10 cellular contexts compared by ENCODE assay signal in the genomic region with DNA sequence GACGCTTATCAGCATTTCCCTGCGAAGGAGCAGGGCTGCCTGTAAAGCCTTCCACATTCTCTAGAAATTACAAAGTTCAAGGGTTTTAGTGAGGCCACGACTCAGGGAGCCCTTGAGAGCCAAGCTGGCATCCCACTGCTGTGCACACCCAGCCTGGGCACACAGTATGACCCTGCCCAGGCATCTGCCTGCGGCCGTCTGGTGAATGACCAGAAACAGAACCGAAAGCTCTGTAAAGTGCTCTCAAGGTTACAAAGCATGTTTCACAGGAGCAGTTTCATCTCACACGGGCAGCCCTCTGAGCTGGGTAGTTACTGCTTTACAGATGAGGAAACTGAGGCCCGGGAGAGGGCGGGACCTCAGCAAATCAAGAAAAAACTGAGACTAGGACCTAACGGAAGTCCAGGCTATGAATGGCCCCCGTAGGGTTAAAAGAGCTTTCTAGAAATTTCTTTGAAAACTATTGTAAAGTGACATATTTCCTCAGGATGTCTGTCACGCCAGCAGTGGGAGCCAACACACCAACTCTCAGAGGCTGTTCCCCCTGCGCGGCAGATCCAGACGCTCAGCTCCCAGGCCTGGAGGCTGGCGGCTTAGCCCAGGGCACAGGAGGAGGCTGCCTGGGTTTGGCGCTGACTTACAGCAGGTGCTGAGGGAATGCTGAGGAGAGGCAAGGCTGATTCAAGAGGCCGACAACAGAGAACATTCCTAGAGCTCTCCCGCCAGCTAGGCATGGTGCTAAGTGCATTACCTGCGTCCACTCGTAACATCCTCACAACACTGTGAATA. TPM values are rescaled to one million over a fixed set of nuclear protein-coding genes. Genes with fewer than 3 reads are reported as not detected.
DNase-seq lines count a peak whose midpoint lies in the region; ATAC-seq and TF ChIP-seq lines count a peak whose summit lies in the region.
"Had no signal": no experiment of that assay in that cellular context is flagged by ENCODE, and none has a peak within 500 bp of the region (broad histone marks: within the 10 kb centered on the region; RNA-seq: fewer than 3 reads in every experiment).

No MANE protein-coding gene starts in this region.

- H3K9me3 Mint-ChIP-seq in activated T-cell treated with anti-CD3 and anti-CD28 coated beads, Interleukin-2, amount 50 U/mL, for 4 hours = no peaks in the 10 kb centered on the region

- H3K4me3 ChIP-seq in BLaER1 (no peak overlapping the region), hepatocyte (no peak overlapping the region)

- H2AFZ ChIP-seq in hepatocyte = no peak overlapping the region

- H3K4me2 ChIP-seq in BLaER1 = peak overlapping the region; percentile 19; the same call in 1 of the 2 replicates
- H3K4me2 ChIP-seq in hepatocyte = no peak overlapping the region

- no peak for ATAC-seq in activated T-cell treated with anti-CD3 and anti-CD28 coated beads, Interleukin-2, amount 50 U/mL, for 4 hours
- ATAC-seq in GM19023 (IDR thresholded peaks at IDR 0.05; ENCODE audit: unreplicated experiment) = no peak
- ATAC-seq: activated CD8-positive, alpha-beta memory T cell treated with anti-CD3 and anti-CD28 coated beads, Interleukin-2, amount 10 ng/mL, durations not matched to agents 7 days and 5 days had no signal

- no peaks in the 10 kb centered on the region for H3K79me2 ChIP-seq in hepatocyte

- 75% methylated on average over 21 of the region's 21 CpGs for WGBS in hepatocyte (ENCODE audit: low lambda C conversion rate, missing lambda C conversion rate)

- H3K9ac ChIP-seq in BLaER1 = no peak overlapping the region

- H3K9me3 ChIP-seq in BLaER1 (no peaks in the 10 kb centered on the region), hepatocyte (ENCODE audit: low read depth) (no peaks in the 10 kb centered on the region)

- no peaks in the 10 kb centered on the region for H3K36me3 Mint-ChIP-seq in activated T-cell treated with anti-CD3 and anti-CD28 coated beads, Interleukin-2, amount 50 U/mL, for 4 hours (ENCODE audit: insufficient read depth)
- H3K36me3 Mint-ChIP-seq: activated CD8-positive, alpha-beta memory T cell treated with anti-CD3 and anti-CD28 coated beads, Interleukin-2, amount 10 ng/mL, durations not matched to agents 7 days and 5 days had no signal

- peak; percentile 5 for DNase-seq in NCI-H748 treated with DMSO at 0.1 percent for 48 hours (lab: John Stamatoyannopoulos, UW)
- peak; percentile 54 for DNase-seq in hepatocyte (ENCODE audit: low spot score)
- DNase-seq in activated T-cell treated with anti-CD3 and anti-CD28 coated beads, Interleukin-2, amount 50 U/mL, for 4 hours = no peak
- no peak for DNase-seq in germinal center (ENCODE audit: low spot score)
- no peak for DNase-seq in stimulated activated CD4-positive, alpha-beta T cell treated with anti-CD3 and anti-CD28 coated beads, Interleukin-12 subunit alpha, Interleukin-12 subunit beta, amount 100 ng/mL, for 4 hours
- DNase-seq: activated CD8-positive, alpha-beta memory T cell treated with anti-CD3 and anti-CD28 coated beads, Interleukin-2, amount 10 ng/mL, durations not matched to agents 7 days and 5 days; NCI-H1436 treated with DMSO at 0.1 percent for 48 hours had no signal

- peaks cover 14% of the 10 kb centered on the region; the same call in 1 of the 2 replicates for H3K36me3 ChIP-seq in BLaER1
- H3K36me3 ChIP-seq in hepatocyte (replicated peaks; ENCODE audit: insufficient read depth, low read depth) = no peaks in the 10 kb centered on the region

- no peak overlapping the region for H3K4me3 Mint-ChIP-seq in activated T-cell treated with anti-CD3 and anti-CD28 coated beads, Interleukin-2, amount 50 U/mL, for 4 hours
- H3K4me3 Mint-ChIP-seq: activated CD8-positive, alpha-beta memory T cell treated with anti-CD3 and anti-CD28 coated beads, Interleukin-2, amount 10 ng/mL, durations not matched to agents 7 days and 5 days had no signal

- peaks cover 5% of the 10 kb centered on the region for H3K4me1 Mint-ChIP-seq in activated T-cell treated with anti-CD3 and anti-CD28 coated beads, Interleukin-2, amount 50 U/mL, for 4 hours (ENCODE audit: low read depth)

- H3K9me2 ChIP-seq in hepatocyte (replicated peaks; ENCODE audit: insufficient read depth) = no peaks in the 10 kb centered on the region

- H3K4me1 ChIP-seq in BLaER1 (peaks cover 70% of the 10 kb centered on the region), hepatocyte (ENCODE audit: insufficient read depth) (peaks cover 10% of the 10 kb centered on the region)

- H3K27me3 ChIP-seq in BLaER1 (no peaks in the 10 kb centered on the region), hepatocyte (no peaks in the 10 kb centered on the region)

- TF ChIP-seq CTCF in GM12873 (IDR thresholded peaks at IDR 0.05; ENCODE audit: insufficient read depth, low read depth, low read length, missing control alignments) (peak; percentile 44), hepatocyte (IDR thresholded peaks at IDR 0.05; ENCODE audit: poor library complexity) (peak; percentile 41)

- H4K20me1 ChIP-seq in BLaER1 (peaks cover 14% of the 10 kb centered on the region), hepatocyte (ENCODE audit: insufficient read depth, poor library complexity, severe bottlenecking) (no peaks in the 10 kb centered on the region)

- H3K27ac ChIP-seq in BLaER1 (no peak overlapping the region), hepatocyte (no peak overlapping the region)

- peaks cover 6% of the 10 kb centered on the region for H3K27me3 Mint-ChIP-seq in activated T-cell treated with anti-CD3 and anti-CD28 coated beads, Interleukin-2, amount 50 U/mL, for 4 hours (ENCODE audit: low read depth)

RNA-seq across cellular contexts. Expression of gene TCF20, which starts 7.7 kb away (rescaled TPM):
- 31.1 and 34.3 TPM in 2 replicates for total RNA-seq in hepatocyte
- 5.0 and 5.9 TPM in 2 replicates for polyA plus RNA-seq in hepatocyte
- total RNA-seq in activated T-cell treated with anti-CD3 and anti-CD28 coated beads, Interleukin-2, amount 50 U/mL, for 4 hours = 10 to 100 TPM; 68.1 to 74.4 (median 69.9) TPM

Comparison
In these comparisons a context has a peak if more than half of its experiments do, and no peak if none do; other contexts are left out.
1. DNase-seq: peak in NCI-H748 treated with DMSO at 0.1 percent for 48 hours (single experiment) and hepatocyte (single experiment); none in activated T-cell treated with anti-CD3 and anti-CD28 coated beads, Interleukin-2, amount 50 U/mL, for 4 hours (single experiment), germinal center (single experiment) and stimulated activated CD4-positive, alpha-beta T cell treated with anti-CD3 and anti-CD28 coated beads, Interleukin-12 subunit alpha, Interleukin-12 subunit beta, amount 100 ng/mL, for 4 hours (single experiment).